ENCODE assay signal across 15 cellular contexts in genomic region chr3:23071306-23071705, GRCh38.
DNase-seq lines count a peak whose midpoint lies in the region; ATAC-seq and TF ChIP-seq lines count a peak whose summit lies in the region.
"Had no signal": no experiment of that assay in that cellular context is flagged by ENCODE, and none has a peak within 500 bp of the region (broad histone marks: within the 10 kb centered on the region; RNA-seq: fewer than 3 reads in every experiment).

No MANE protein-coding gene starts in this region.

- H3K4me3 ChIP-seq in vagina (no peak overlapping the region), neuronal stem cell (ENCODE audit: low read length in 2 of 2) (no peak overlapping the region)

- no peak for TF ChIP-seq POLR2A in vagina (IDR thresholded peaks at IDR 0.05)

- TF ChIP-seq CTCF in WTC11 (IDR thresholded peaks at IDR 0.05) (no peak), vagina (IDR thresholded peaks at IDR 0.05) (no peak), glutamatergic neuron (IDR thresholded peaks at IDR 0.05; ENCODE audit: partially characterized antibody, unreplicated experiment) (no peak)

- H3K27ac Mint-ChIP-seq in dendritic cell treated with granulocyte-macrophage colony-stimulating factor and Interleukin-4, amounts not matched to agents 40 ng/mL and 50 ng/mL, for 4 days: peak overlapping the region; percentile 82
- H3K27ac Mint-ChIP-seq in WTC11 (no peak overlapping the region), glutamatergic neuron (ENCODE audit: unreplicated experiment) (no peak overlapping the region)
- H3K27ac Mint-ChIP-seq: activated CD4-positive, alpha-beta T cell treated with anti-CD3 and anti-CD28 coated beads, Interleukin-2, amount 10 ng/mL, durations not matched to agents 24 days and 14 days had no signal

- H3K9me3 Mint-ChIP-seq in dendritic cell treated with granulocyte-macrophage colony-stimulating factor and Interleukin-4, amounts not matched to agents 40 ng/mL and 50 ng/mL, for 4 days: peaks cover 9% of the 10 kb centered on the region
- H3K9me3 Mint-ChIP-seq in WTC11 (no peaks in the 10 kb centered on the region), glutamatergic neuron (ENCODE audit: unreplicated experiment) (no peaks in the 10 kb centered on the region)
- H3K9me3 Mint-ChIP-seq: activated CD4-positive, alpha-beta T cell treated with anti-CD3 and anti-CD28 coated beads, Interleukin-2, amount 10 ng/mL, durations not matched to agents 24 days and 14 days had no signal

- no peak overlapping the region for H3K27ac ChIP-seq in vagina
- no peak overlapping the region for H3K27ac ChIP-seq in neuronal stem cell (replicated peaks; ENCODE audit: low read length)
- H3K27ac ChIP-seq: C4-2B had no signal

- H3K27me3 ChIP-seq in vagina (no peaks in the 10 kb centered on the region), neuronal stem cell (ENCODE audit: control insufficient read depth in 3 of 3, insufficient read depth in 3 of 3, low read depth in 1 of 3, low read length in 3 of 3) (no peaks in the 10 kb centered on the region)

- no peak overlapping the region for H3K14ac ChIP-seq in neuronal stem cell (ENCODE audit: low read length)

- H3K4me1 ChIP-seq in vagina: no peaks in the 10 kb centered on the region
- peaks cover 3 to 11% of the 10 kb centered on the region in 2 donors for H3K4me1 ChIP-seq in neuronal stem cell (ENCODE audit: control insufficient read depth in 2 of 2, insufficient read depth in 1 of 2, low read depth in 1 of 2, low read length in 2 of 2)

- peak; percentile 28 for ATAC-seq in GM18499 (IDR thresholded peaks at IDR 0.05; ENCODE audit: insufficient read depth, unreplicated experiment)
- peak; percentile 21 for ATAC-seq in GM21390 (IDR thresholded peaks at IDR 0.05; ENCODE audit: unreplicated experiment)
- ATAC-seq in HG03066 (IDR thresholded peaks at IDR 0.05; ENCODE audit: low read depth, unreplicated experiment): peak; percentile 21
- ATAC-seq in WTC11: no peak
- ATAC-seq: HCT116 had no signal

- no peak overlapping the region for H2BK15ac ChIP-seq in neuronal stem cell (ENCODE audit: low read length)

- no peak overlapping the region for H3K18ac ChIP-seq in neuronal stem cell (ENCODE audit: low read length)

- H3K23ac ChIP-seq in neuronal stem cell (ENCODE audit: low read depth, low read length, poor library complexity): no peak overlapping the region

- no peak overlapping the region for H2BK120ac ChIP-seq in neuronal stem cell (ENCODE audit: low read depth, low read length)

- H3K4ac ChIP-seq in neuronal stem cell (ENCODE audit: low read length): no peak overlapping the region

- no peaks in the 10 kb centered on the region for H3K36me3 ChIP-seq in vagina
- H3K36me3 ChIP-seq in neuronal stem cell (replicated peaks in 1 of 2; ENCODE audit: control insufficient read depth in 2 of 2, insufficient read depth in 2 of 2, low read length in 2 of 2): no peaks in the 10 kb centered on the region

- H4K91ac ChIP-seq in neuronal stem cell (ENCODE audit: low read depth, low read length, poor library complexity): no peak overlapping the region

- no peak overlapping the region for H3K9ac ChIP-seq in neuronal stem cell (ENCODE audit: low read depth, low read length, poor library complexity)

- no peak overlapping the region for H3K4me3 Mint-ChIP-seq in dendritic cell treated with granulocyte-macrophage colony-stimulating factor and Interleukin-4, amounts not matched to agents 40 ng/mL and 50 ng/mL, for 4 days
- no peak overlapping the region for H3K4me3 Mint-ChIP-seq in WTC11
- no peak overlapping the region for H3K4me3 Mint-ChIP-seq in glutamatergic neuron (ENCODE audit: unreplicated experiment)
- H3K4me3 Mint-ChIP-seq: activated CD4-positive, alpha-beta T cell treated with anti-CD3 and anti-CD28 coated beads, Interleukin-2, amount 10 ng/mL, durations not matched to agents 24 days and 14 days had no signal

- DNase-seq in WTC11 (ENCODE audit: low spot score): no peak
- DNase-seq in vagina (ENCODE audit: extremely low spot score in 2 of 2): no peak
- DNase-seq in glutamatergic neuron: no peak
- no peak for DNase-seq in neuronal stem cell (ENCODE audit: low spot score)
- DNase-seq: activated CD4-positive, alpha-beta T cell treated with anti-CD3 and anti-CD28 coated beads, Interleukin-2, amount 10 ng/mL, durations not matched to agents 24 days and 14 days; activated gamma-delta T cell; cerebellar nuclear complex; NCI-H446; retina had no signal

- CTCF ChIA-PET in WTC11 (lab: Charles Lee): no interaction called here

- no peaks in the 10 kb centered on the region for H3K36me3 Mint-ChIP-seq in dendritic cell treated with granulocyte-macrophage colony-stimulating factor and Interleukin-4, amounts not matched to agents 40 ng/mL and 50 ng/mL, for 4 days (ENCODE audit: low read depth)
- no peaks in the 10 kb centered on the region for H3K36me3 Mint-ChIP-seq in WTC11
- H3K36me3 Mint-ChIP-seq in glutamatergic neuron (ENCODE audit: unreplicated experiment): no peaks in the 10 kb centered on the region

- no peak overlapping the region for H3K4me2 ChIP-seq in neuronal stem cell (ENCODE audit: insufficient read depth, low read length, poor library complexity, severe bottlenecking)

- POLR2A ChIA-PET in WTC11 (lab: Charles Lee): no interaction called here

- H2BK12ac ChIP-seq in neuronal stem cell (ENCODE audit: low read length): no peak overlapping the region

- H4K8ac ChIP-seq in neuronal stem cell (ENCODE audit: low read depth, low read length): no peak overlapping the region

- intact Hi-C loops in dendritic cell treated with granulocyte-macrophage colony-stimulating factor and Interleukin-4, amounts not matched to agents 40 ng/mL and 50 ng/mL, for 4 days (cut with micrococcal nuclease): loop anchor here (10.0 kb wide), 1 partner anchor 133 kb away; the partner anchor contains the start of gene UBE2E2
- intact Hi-C loops in vagina (cut with DNase I): no loop called here

- no peaks in the 10 kb centered on the region for H3K79me1 ChIP-seq in neuronal stem cell (ENCODE audit: low read depth, low read length)

- peaks cover 50% of the 10 kb centered on the region for H3K4me1 Mint-ChIP-seq in dendritic cell treated with granulocyte-macrophage colony-stimulating factor and Interleukin-4, amounts not matched to agents 40 ng/mL and 50 ng/mL, for 4 days (ENCODE audit: low read depth)
- H3K4me1 Mint-ChIP-seq in WTC11: peaks cover 38% of the 10 kb centered on the region
- H3K4me1 Mint-ChIP-seq in glutamatergic neuron (ENCODE audit: low read depth, unreplicated experiment): no peaks in the 10 kb centered on the region
- H3K4me1 Mint-ChIP-seq: activated CD4-positive, alpha-beta T cell treated with anti-CD3 and anti-CD28 coated beads, Interleukin-2, amount 10 ng/mL, durations not matched to agents 24 days and 14 days had no signal

- no peaks in the 10 kb centered on the region for H3K27me3 Mint-ChIP-seq in dendritic cell treated with granulocyte-macrophage colony-stimulating factor and Interleukin-4, amounts not matched to agents 40 ng/mL and 50 ng/mL, for 4 days
- H3K27me3 Mint-ChIP-seq in WTC11 (ENCODE audit: low read depth) (peaks cover 35% of the 10 kb centered on the region), glutamatergic neuron (ENCODE audit: unreplicated experiment) (peaks cover 3% of the 10 kb centered on the region)

- no peaks in the 10 kb centered on the region for H3K9me3 ChIP-seq in vagina
- H3K9me3 ChIP-seq in neuronal stem cell (replicated peaks in 1 of 2; ENCODE audit: control insufficient read depth in 2 of 2, insufficient read depth in 1 of 2, low read depth in 1 of 2, low read length in 2 of 2): no peaks in the 10 kb centered on the region

- WGBS in neuronal stem cell (ENCODE audit: extremely low coverage in 2 of 2, insufficient read length in 2 of 2, insufficient replicate concordance in 1 of 2), 2 donors: no CpG with 5 or more reads among the region's 1 CpG

- no peak overlapping the region for H2BK5ac ChIP-seq in neuronal stem cell (ENCODE audit: low read length)

- no peak overlapping the region for H2AK5ac ChIP-seq in neuronal stem cell (ENCODE audit: low read depth, low read length)

- H2AFZ ChIP-seq in neuronal stem cell (ENCODE audit: low read length): no peak overlapping the region

TF ChIP-seq in WTC11, 78 proteins besides CTCF, POLR2A, EP300 and RAD21 (continues in another document):
- TF ChIP-seq E2F1 (CRISPR knock-in tag; IDR thresholded peaks at IDR 0.05) (no peak), ERG (CRISPR knock-in tag; IDR thresholded peaks at IDR 0.05) (no peak)
